Comparison of ENCODE assay signal across 13 cellular contexts in the genomic region with DNA sequence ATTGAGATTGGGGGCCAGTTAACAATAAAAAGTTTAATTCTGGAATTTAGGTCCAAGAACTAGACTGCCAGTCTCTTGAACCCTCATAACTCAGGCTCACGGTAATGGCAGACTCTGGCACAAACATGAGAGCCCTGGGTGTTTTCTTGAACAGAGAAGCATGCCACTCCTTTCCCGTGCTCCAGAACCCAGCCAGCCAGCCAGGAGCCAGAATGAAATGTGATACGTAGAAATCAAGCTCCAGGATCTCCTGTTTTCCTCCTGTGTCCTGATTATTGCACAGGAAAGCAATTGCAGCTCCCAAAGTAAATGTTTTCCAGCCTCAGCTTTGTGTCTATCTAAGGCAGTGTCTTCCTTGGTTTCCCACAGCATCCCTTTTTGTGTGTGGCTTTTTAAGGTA. TPM values are rescaled to one million over a fixed set of nuclear protein-coding genes. Genes with fewer than 3 reads are reported as not detected.
DNase-seq lines count a peak whose midpoint lies in the region; ATAC-seq and TF ChIP-seq lines count a peak whose summit lies in the region.
"Had no signal": no experiment of that assay in that cellular context is flagged by ENCODE, and none has a peak within 500 bp of the region (broad histone marks: within the 10 kb centered on the region; RNA-seq: fewer than 3 reads in every experiment).

No MANE protein-coding gene starts in this region.

- peaks cover 0 to 3% (median 0%) of the 10 kb centered on the region in 12 donors for H3K9me3 ChIP-seq in heart left ventricle
- no peaks in the 10 kb centered on the region for H3K9me3 ChIP-seq in stomach
- no peaks in the 10 kb centered on the region for H3K9me3 ChIP-seq in mesenchymal stem cell (ENCODE audit: control insufficient read depth, low read length)

- no peak overlapping the region for H3K4me3 ChIP-seq in heart left ventricle
- H3K4me3 ChIP-seq in stomach, result no peak overlapping the region
- H3K4me3 ChIP-seq in mesenchymal stem cell (ENCODE audit: insufficient read depth in 1 of 2, low read depth in 1 of 2, low read length in 2 of 2), result no peak overlapping the region

- intact Hi-C loops in left cardiac atrium (cut with DNase I) (loop anchor here in 1 of 2 donors (10.0 kb wide), 1 partner anchor 97 kb away; no protein-coding TSS in a partner anchor), heart left ventricle (cut with DNase I) (no loop called here), stomach (cut with DNase I; ENCODE audit: low total_unique reads) (no loop called here)

- DNase-seq in left cardiac atrium (peak; percentile 49), heart left ventricle (no peak), NCI-H2081 (lab: John Stamatoyannopoulos, UW) (peak; percentile 62 to 87), stomach (peak; percentile 32), NCI-H82 treated with DMSO at 0.1 percent for 48 hours (lab: John Stamatoyannopoulos, UW; ENCODE audit: unreplicated experiment) (no peak), nucleus accumbens (lab: John Stamatoyannopoulos, UW) (no peak), mesenchymal stem cell (no peak)
- DNase-seq: activated B cell treated with CpG ODN at 0.5 μM for 24 hours; activated naive CD4-positive, alpha-beta T cell treated with anti-CD3 and anti-CD28 coated beads for 36 hours; Calu3; glutamatergic neuron; GOT3 had no signal

- H3K4me1 ChIP-seq in heart left ventricle (peaks cover 0 to 16% (median 4%) of the 10 kb centered on the region in 12 donors), stomach (peaks cover 0 to 8% (median 0%) of the 10 kb centered on the region in 4 donors), mesenchymal stem cell (ENCODE audit: control insufficient read depth, insufficient read depth, low read depth, low read length) (no peaks in the 10 kb centered on the region)

- ATAC-seq in left cardiac atrium (no peak), heart left ventricle (no peak), SK-N-SH treated with all-trans-retinoic acid at 6 μM for 48 hours (peak; percentile 93)

- no peak overlapping the region for H2BK15ac ChIP-seq in mesenchymal stem cell (ENCODE audit: low read depth, poor library complexity, severe bottlenecking)

- H2BK5ac ChIP-seq in mesenchymal stem cell (ENCODE audit: low read depth, low read length, poor library complexity, severe bottlenecking), result no peak overlapping the region

- H2AK5ac ChIP-seq in mesenchymal stem cell (ENCODE audit: low read length, severe bottlenecking), result no peak overlapping the region

- H3K36me3 ChIP-seq in heart left ventricle (peaks cover 0 to 32% (median 2%) of the 10 kb centered on the region in 9 donors), stomach (peaks cover 0 to 31% (median 23%) of the 10 kb centered on the region in 4 donors), mesenchymal stem cell (ENCODE audit: control insufficient read depth in 1 of 2, insufficient read depth in 2 of 2, low read depth in 1 of 2, low read length in 2 of 2) (no peaks in the 10 kb centered on the region)

- H3K4me2 ChIP-seq in mesenchymal stem cell (ENCODE audit: low read length, poor library complexity, severe bottlenecking), result no peak overlapping the region

- H3K27me3 ChIP-seq in heart left ventricle, result no peaks in the 10 kb centered on the region
- H3K27me3 ChIP-seq in stomach, result no peaks in the 10 kb centered on the region
- H3K27me3 ChIP-seq in mesenchymal stem cell (ENCODE audit: control insufficient read depth in 1 of 2, insufficient read depth in 1 of 2, low read length in 2 of 2), result no peaks in the 10 kb centered on the region

- H2BK12ac ChIP-seq in mesenchymal stem cell (ENCODE audit: low read length in 2 of 2), result no peak overlapping the region

- H2BK120ac ChIP-seq in mesenchymal stem cell (ENCODE audit: low read depth, low read length), result no peak overlapping the region

- 22 to 41% (median 33%) methylated on average over 3 of the region's 3 CpGs for WGBS in heart left ventricle, 4 donors
- 23 to 47% (median 33%) methylated on average over 3 of the region's 3 CpGs for WGBS in stomach, 5 donors
- 88% methylated on average over 3 of the region's 3 CpGs for WGBS in mesenchymal stem cell

- TF ChIP-seq POLR2A in heart left ventricle (IDR thresholded peaks at IDR 0.05), result no peak
- no peak for TF ChIP-seq POLR2A in stomach (IDR thresholded peaks at IDR 0.05)

- H2AFZ ChIP-seq in mesenchymal stem cell (ENCODE audit: low read depth, low read length), result no peak overlapping the region

- peak overlapping the region in 1 of 12 donors; percentile 9 for H3K27ac ChIP-seq in heart left ventricle
- no peak overlapping the region for H3K27ac ChIP-seq in stomach
- H3K27ac ChIP-seq in mesenchymal stem cell (ENCODE audit: low read length, poor library complexity, severe bottlenecking), result no peak overlapping the region

- H3K9ac ChIP-seq in mesenchymal stem cell (ENCODE audit: low read length), result no peak overlapping the region

- H3K18ac ChIP-seq in mesenchymal stem cell (ENCODE audit: low read depth in 1 of 2, low read length in 2 of 2), result no peak overlapping the region

- no peak overlapping the region for H4K91ac ChIP-seq in mesenchymal stem cell (ENCODE audit: low read length)

- H3K79me1 ChIP-seq in mesenchymal stem cell (replicated peaks; ENCODE audit: low read length, poor library complexity, severe bottlenecking), result peaks cover 1% of the 10 kb centered on the region

- no peak for TF ChIP-seq CTCF in heart left ventricle (IDR thresholded peaks at IDR 0.05)
- no peak for TF ChIP-seq CTCF in stomach (IDR thresholded peaks at IDR 0.05)

- no peak overlapping the region for H3K23ac ChIP-seq in mesenchymal stem cell (ENCODE audit: low read length in 2 of 2)

- no peak for TF ChIP-seq EP300 in stomach (IDR thresholded peaks at IDR 0.05)

- H4K8ac ChIP-seq in mesenchymal stem cell (ENCODE audit: low read length), result no peak overlapping the region

- H3K4ac ChIP-seq in mesenchymal stem cell (ENCODE audit: low read depth in 1 of 2, low read length in 2 of 2), result no peak overlapping the region

- H3K14ac ChIP-seq in mesenchymal stem cell (ENCODE audit: low read length in 2 of 2), result no peak overlapping the region

TF ChIP-seq in SK-N-SH treated with all-trans-retinoic acid at 6 μM for 48 hours, 23 proteins besides CTCF, POLR2A, EP300 and RAD21:
- TF ChIP-seq ARNTL (CRISPR knock-in tag; IDR thresholded peaks at IDR 0.05; ENCODE audit: borderline replicate concordance, low read depth) (no peak), ZFP3 (CRISPR knock-in tag; IDR thresholded peaks at IDR 0.05) (peak; percentile 89)

RNA-seq across cellular contexts. Expression of gene NOL11, which starts 46.2 kb away (rescaled TPM):
- total RNA-seq in left cardiac atrium (10 to 100 TPM; 26.1 to 32.4 TPM), heart left ventricle (10 to 100 TPM; 18.1 to 29.6 (median 22.5) TPM), stomach (10 to 100 TPM in 4 of 5 donors, 1 to 10 TPM in 1; 9.0 to 84.6 (median 53.2) TPM)
- polyA plus RNA-seq in heart left ventricle (10 to 100 TPM; 25.5 to 34.0 TPM), stomach (10 to 100 TPM; 21.4 to 28.8 (median 26.6) TPM)
- polyA plus RNA-seq in mesenchymal stem cell (2013, experiment 1 of 2), result 20.3 TPM
- polyA plus RNA-seq in mesenchymal stem cell (2013, experiment 2 of 2), result 25.6 TPM

Comparison
In these comparisons a context has a peak if more than half of its experiments do, and no peak if none do; other contexts are left out.
1. DNase-seq: peak in left cardiac atrium (single experiment), NCI-H2081 (2 of 2) and stomach (single experiment); none in heart left ventricle (0 of 5), NCI-H82 treated with DMSO at 0.1 percent for 48 hours (single experiment), nucleus accumbens (0 of 56) and mesenchymal stem cell (single experiment).